ENCODE assay signal across 15 cellular contexts in genomic region chr16:31081428-31082351, GRCh38. TPM values are rescaled to one million over a fixed set of nuclear protein-coding genes. Genes with fewer than 3 reads are reported as not detected.
A peak's percentile ranks its signal among the peaks of the same experiment; 100 is the strongest.
DNase-seq lines count a peak whose midpoint lies in the region; ATAC-seq and TF ChIP-seq lines count a peak whose summit lies in the region.
"Had no signal": no experiment of that assay in that cellular context is flagged by ENCODE, and none has a peak within 500 bp of the region (broad histone marks: within the 10 kb centered on the region; RNA-seq: fewer than 3 reads in every experiment).

No MANE protein-coding gene starts in this region.

- no peak for TF ChIP-seq POLR2A in sigmoid colon (IDR thresholded peaks at IDR 0.05)

- no peaks in the 10 kb centered on the region for H3K27me3 Mint-ChIP-seq in activated CD8-positive, alpha-beta memory T cell treated with anti-CD3 and anti-CD28 coated beads, Interleukin-2, amount 10 ng/mL, durations not matched to agents 7 days and 5 days

- H3K9me3 Mint-ChIP-seq in activated CD8-positive, alpha-beta memory T cell treated with anti-CD3 and anti-CD28 coated beads, Interleukin-2, amount 10 ng/mL, durations not matched to agents 7 days and 5 days (ENCODE audit: low read depth) = no peaks in the 10 kb centered on the region

- intact Hi-C loops in sigmoid colon (cut with DNase I) = no loop called here

- H3K27me3 ChIP-seq in sigmoid colon = no peaks in the 10 kb centered on the region
- H3K27me3 ChIP-seq: thyroid gland had no signal

- no peak overlapping the region for H3K4me3 ChIP-seq in sigmoid colon
- H3K4me3 ChIP-seq: thyroid gland had no signal

- 84 to 89% methylated on average over 26 of the region's 26 CpGs for whole genome bisulfite sequencing in sigmoid colon, 2 donors

- CTCF ChIA-PET in activated CD8-positive, alpha-beta memory T cell treated with anti-CD3 and anti-CD28 coated beads, Interleukin-2, amount 10 ng/mL, durations not matched to agents 7 days and 5 days (lab: Charles Lee) = no interaction called here
- CTCF ChIA-PET in RWPE1 (lab: Yijun Ruan, JAX) = interaction anchor here (0.6 kb wide), 1 partner anchor 96 kb away, joined by 5 read pairs; no protein-coding TSS in a partner anchor

- H3K36me3 ChIP-seq in sigmoid colon = peaks cover 48 to 97% (median 50%) of the 10 kb centered on the region in 4 donors

- no peak for TF ChIP-seq EP300 in sigmoid colon (IDR thresholded peaks at IDR 0.05)

- H3K9me3 ChIP-seq in sigmoid colon = no peaks in the 10 kb centered on the region
- H3K9me3 ChIP-seq: thyroid gland had no signal

- in situ Hi-C loops in ACHN (cut with HindIII; ENCODE audit: low pct_ligation_motif_present, low pct_unique_long_range_greater_than_20kb, low sequenced_read_pairs) = no loop called here

- no peak overlapping the region for H3K4me3 Mint-ChIP-seq in activated CD8-positive, alpha-beta memory T cell treated with anti-CD3 and anti-CD28 coated beads, Interleukin-2, amount 10 ng/mL, durations not matched to agents 7 days and 5 days

- TF ChIP-seq CTCF in RWPE1 (conservative IDR thresholded peaks at IDR 0.05; ENCODE audit: low read depth) (no peak), sigmoid colon (IDR thresholded peaks at IDR 0.05) (no peak)

- no peaks in the 10 kb centered on the region for H3K4me1 ChIP-seq in sigmoid colon
- H3K4me1 ChIP-seq: thyroid gland had no signal

- no peak for DNase-seq in activated CD8-positive, alpha-beta memory T cell treated with anti-CD3 and anti-CD28 coated beads, Interleukin-2, amount 10 ng/mL, durations not matched to agents 7 days and 5 days
- no peak for DNase-seq in activated CD8-positive, alpha-beta memory T cell treated with anti-CD3 and anti-CD28 coated beads, Interleukin-2, amount 50 U/mL, for 48 hours
- DNase-seq in RWPE1 (ENCODE audit: low spot score) = no peak
- DNase-seq in epidermal melanocyte (ENCODE audit: insufficient read length, low spot score) = peak; percentile 15
- peak; percentile 68 for DNase-seq in sigmoid colon
- no peak for DNase-seq in ACHN
- no peak for DNase-seq in DMS53 (lab: John Stamatoyannopoulos, UW)
- DNase-seq: NCI-H1417 treated with DMSO at 0.1 percent for 48 hours; NCI-H446; OCI-M1; stimulated activated CD4-positive, alpha-beta T cell treated with anti-CD3 and anti-CD28 coated beads, Interleukin-15, amount 100 ng/mL, for 24 hours; SW 1271; thyroid gland had no signal

- peaks cover 31% of the 10 kb centered on the region for H3K4me1 Mint-ChIP-seq in activated CD8-positive, alpha-beta memory T cell treated with anti-CD3 and anti-CD28 coated beads, Interleukin-2, amount 10 ng/mL, durations not matched to agents 7 days and 5 days

- POLR2A ChIA-PET in RWPE1 (lab: Yijun Ruan, JAX; ENCODE audit: low non-redundant PET) = interaction anchor here (0.6 kb wide), 1 partner anchor 12 kb away, joined by 5 read pairs; no protein-coding TSS in a partner anchor

- H3K27ac ChIP-seq in RWPE1 = peak overlapping the region; percentile 67
- no peak overlapping the region for H3K27ac ChIP-seq in sigmoid colon
- H3K27ac ChIP-seq: thyroid gland had no signal

- peaks cover 29% of the 10 kb centered on the region for H3K36me3 Mint-ChIP-seq in activated CD8-positive, alpha-beta memory T cell treated with anti-CD3 and anti-CD28 coated beads, Interleukin-2, amount 10 ng/mL, durations not matched to agents 7 days and 5 days

- ATAC-seq in activated CD8-positive, alpha-beta memory T cell treated with anti-CD3 and anti-CD28 coated beads, Interleukin-2, amount 10 ng/mL, durations not matched to agents 7 days and 5 days = no peak
- ATAC-seq in GM21576 (IDR thresholded peaks at IDR 0.05; ENCODE audit: unreplicated experiment) = no peak
- ATAC-seq: activated CD4-positive, CD25-positive, alpha-beta regulatory T cell treated with anti-CD3 and anti-CD28 coated beads, Interleukin-2, amount 50 U/mL, for 24 hours had no signal

- peak overlapping the region; percentile 16 for H3K27ac Mint-ChIP-seq in activated CD8-positive, alpha-beta memory T cell treated with anti-CD3 and anti-CD28 coated beads, Interleukin-2, amount 10 ng/mL, durations not matched to agents 7 days and 5 days

RNA-seq across cellular contexts. Expression of gene PRSS53, which starts 7.1 kb away (rescaled TPM):
- 1 to 10 TPM; 5.3 to 6.6 TPM for total RNA-seq in activated CD8-positive, alpha-beta memory T cell treated with anti-CD3 and anti-CD28 coated beads, Interleukin-2, amount 10 ng/mL, durations not matched to agents 7 days and 5 days
- 1 to 10 TPM; 1.1 to 9.1 (median 2.6) TPM for total RNA-seq in sigmoid colon
- 1 to 10 TPM in 1 of 3 donors, not detected in 2; 2.0 TPM for polyA plus RNA-seq in sigmoid colon

RNA-seq across cellular contexts. Expression of gene ZNF646, which starts 7.5 kb away (rescaled TPM):
- 10 to 100 TPM; 31.8 to 37.7 TPM for total RNA-seq in activated CD8-positive, alpha-beta memory T cell treated with anti-CD3 and anti-CD28 coated beads, Interleukin-2, amount 10 ng/mL, durations not matched to agents 7 days and 5 days
- total RNA-seq in sigmoid colon = 10 to 100 TPM in 1 of 4 donors, 1 to 10 TPM in 3; 8.3 to 12.2 (median 8.8) TPM
- 10 to 100 TPM in 1 of 3 donors, 1 to 10 TPM in 2; 1.8 to 15.0 (median 4.9) TPM for polyA plus RNA-seq in sigmoid colon

RNA-seq across cellular contexts. Expression of gene ZNF668, which starts 7.7 kb away (rescaled TPM):
- total RNA-seq in activated CD8-positive, alpha-beta memory T cell treated with anti-CD3 and anti-CD28 coated beads, Interleukin-2, amount 10 ng/mL, durations not matched to agents 7 days and 5 days = 10 to 100 TPM; 18.0 to 20.5 TPM
- 10 to 100 TPM in 1 of 4 donors, 1 to 10 TPM in 3; 5.2 to 12.5 (median 7.7) TPM for total RNA-seq in sigmoid colon
- 10 to 100 TPM in 1 of 3 donors, 1 to 10 TPM in 2; 4.8 to 11.7 (median 4.9) TPM for polyA plus RNA-seq in sigmoid colon

RNA-seq across cellular contexts. Expression of gene VKORC1, which starts 12.9 kb away (rescaled TPM):
- total RNA-seq in activated CD8-positive, alpha-beta memory T cell treated with anti-CD3 and anti-CD28 coated beads, Interleukin-2, amount 10 ng/mL, durations not matched to agents 7 days and 5 days = 10 to 100 TPM; 66.3 to 68.9 TPM
- 100 to 1,000 TPM; 107 to 165 (median 116) TPM for total RNA-seq in sigmoid colon
- 10 to 100 TPM; 30.5 to 66.5 (median 45.6) TPM for polyA plus RNA-seq in sigmoid colon

RNA-seq across cellular contexts. Expression of gene BCKDK, which starts 26.5 kb away (rescaled TPM):
- total RNA-seq in activated CD8-positive, alpha-beta memory T cell treated with anti-CD3 and anti-CD28 coated beads, Interleukin-2, amount 10 ng/mL, durations not matched to agents 7 days and 5 days = 10 to 100 TPM; 34.7 to 35.4 TPM
- 10 to 100 TPM; 29.5 to 42.7 (median 33.7) TPM for total RNA-seq in sigmoid colon
- 10 to 100 TPM; 21.6 to 33.2 (median 32.1) TPM for polyA plus RNA-seq in sigmoid colon

Comparison
In these comparisons a context has a peak if more than half of its experiments do, and no peak if none do; other contexts are left out.
1. DNase-seq: peak in epidermal melanocyte (single experiment) and sigmoid colon (single experiment); none in activated CD8-positive, alpha-beta memory T cell treated with anti-CD3 and anti-CD28 coated beads, Interleukin-2, amount 10 ng/mL, durations not matched to agents 7 days and 5 days (single experiment), activated CD8-positive, alpha-beta memory T cell treated with anti-CD3 and anti-CD28 coated beads, Interleukin-2, amount 50 U/mL, for 48 hours (single experiment), RWPE1 (single experiment), ACHN (single experiment) and DMS53 (single experiment).